Comparison of ENCODE assay signal across 1 cellular context in genomic region chr1:43171876-43172531, GRCh38.
TF ChIP-seq lines count a peak whose summit lies in the region.

Gene CFAP57 (plus strand): TSS chr1:43172330. CDS start chr1:43172754, 424 bp downstream.
Gene EBNA1BP2 (minus strand): TSS chr1:43172290. CDS start chr1:43172118, 172 bp downstream.

TF ChIP-seq in K562, 482 proteins besides CTCF, POLR2A, EP300 and RAD21 (continued from another document and continues in another):
- TF ChIP-seq CTCFL (IDR thresholded peaks at IDR 0.05; ENCODE audit: borderline replicate concordance, insufficient read depth, low read depth, low read length, poor library complexity, severe bottlenecking), result no peak
- TF ChIP-seq ZFP36 (IDR thresholded peaks at IDR 0.05; ENCODE audit: low read depth, low read length, partially characterized antibody), result no peak
- peak; percentile 88 for TF ChIP-seq E2F8 (IDR thresholded peaks at IDR 0.05; ENCODE audit: low read depth, partially characterized antibody)
- TF ChIP-seq GTF2F1 (IDR thresholded peaks at IDR 0.05; ENCODE audit: low read depth, low read length), result no peak; the same call in 1 of the 2 replicates
- TF ChIP-seq RERE (CRISPR knock-in tag; IDR thresholded peaks at IDR 0.05; ENCODE audit: borderline replicate concordance), result no peak
- peak; percentile 85 for TF ChIP-seq DIDO1 (tag; IDR thresholded peaks at IDR 0.05; ENCODE audit: low read depth)
- TF ChIP-seq ZNF449 (CRISPR knock-in tag; IDR thresholded peaks at IDR 0.05), result no peak
- 0 out of 2 replicates have a peak, but pooled peaks have one; percentile 5 for TF ChIP-seq ZNF263 (CRISPR knock-in tag; IDR thresholded peaks at IDR 0.05; ENCODE audit: borderline replicate concordance)
- no peak for TF ChIP-seq KLF13 (tag; IDR thresholded peaks at IDR 0.05; ENCODE audit: borderline replicate concordance, low read depth)
- no peak for TF ChIP-seq MCM5 (IDR thresholded peaks at IDR 0.05; ENCODE audit: low read depth)
- peak; percentile 58 for TF ChIP-seq L3MBTL2 (IDR thresholded peaks at IDR 0.05)
- no peak for TF ChIP-seq DMBX1 (CRISPR knock-in tag; IDR thresholded peaks at IDR 0.05; ENCODE audit: borderline replicate concordance)
- TF ChIP-seq ZNF143 (CRISPR knock-in tag; IDR thresholded peaks at IDR 0.05), result no peak
- TF ChIP-seq MNT (conservative IDR thresholded peaks at IDR 0.05), result peak; percentile 99 to 100
- TF ChIP-seq RUNX1 (IDR thresholded peaks at IDR 0.05; ENCODE audit: low read depth), result no peak
- TF ChIP-seq ETV6 (IDR thresholded peaks at IDR 0.05; ENCODE audit: borderline replicate concordance in 1 of 2, low read depth in 2 of 2, low read length in 1 of 2), result peak; percentile 57 to 68; a peak in 2 of 4 replicates
- no peak for TF ChIP-seq ETV6 (CRISPR knock-in tag; IDR thresholded peaks at IDR 0.05; ENCODE audit: borderline replicate concordance)
- peak; percentile 60; the same call in 1 of the 2 replicates for TF ChIP-seq KLF1 (tag; IDR thresholded peaks at IDR 0.05)
- no peak for TF ChIP-seq FOSL1 (tag; conservative IDR thresholded peaks at IDR 0.05)
- TF ChIP-seq MAX (CRISPR knock-in tag; IDR thresholded peaks at IDR 0.05), result peak; percentile 92
- no peak for TF ChIP-seq ARID3B (CRISPR knock-in tag; IDR thresholded peaks at IDR 0.05; ENCODE audit: borderline replicate concordance)
- TF ChIP-seq GATA2 (CRISPR knock-in tag; IDR thresholded peaks at IDR 0.05), result no peak
- peak; percentile 83 for TF ChIP-seq RBM22 (IDR thresholded peaks at IDR 0.05; ENCODE audit: low read depth, low read length, poor library complexity, severe bottlenecking)
- peak in 1 of 2 experiments; percentile 84; a peak in 2 of 4 replicates for TF ChIP-seq TRIM24 (IDR thresholded peaks at IDR 0.05)
- TF ChIP-seq NR2F6 (CRISPR knock-in tag; IDR thresholded peaks at IDR 0.05), result no peak
- no peak for TF ChIP-seq NFRKB (IDR thresholded peaks at IDR 0.05; ENCODE audit: low read depth)
- peak; percentile 19; the same call in 1 of the 2 replicates for TF ChIP-seq ZNF589 (CRISPR knock-in tag; IDR thresholded peaks at IDR 0.05; ENCODE audit: low read depth)
- TF ChIP-seq U2AF2 (optimal IDR thresholded peaks at IDR 0.05; ENCODE audit: low read depth, low read length), result no peak
- TF ChIP-seq ZSCAN32 (CRISPR knock-in tag; IDR thresholded peaks at IDR 0.05), result no peak
- TF ChIP-seq ZBTB49 (CRISPR knock-in tag; IDR thresholded peaks at IDR 0.05; ENCODE audit: borderline replicate concordance), result no peak
- no peak for TF ChIP-seq ZNF766 (CRISPR knock-in tag; conservative IDR thresholded peaks at IDR 0.05)
- TF ChIP-seq REST (CRISPR knock-in tag; IDR thresholded peaks at IDR 0.05; ENCODE audit: low read depth), result 0 out of 2 replicates have a peak, but pooled peaks have one; percentile 17
- TF ChIP-seq NFIX (CRISPR knock-in tag; IDR thresholded peaks at IDR 0.05; ENCODE audit: low read depth), result no peak
- no peak for TF ChIP-seq CCNT2 (IDR thresholded peaks at IDR 0.05; ENCODE audit: borderline replicate concordance, extremely low read depth, insufficient read length, low read depth, low read length)
- TF ChIP-seq TBL1XR1 (IDR thresholded peaks at IDR 0.05; ENCODE audit: low read length in 2 of 2), result no peak
- no peak for TF ChIP-seq TFAM (CRISPR knock-in tag; conservative IDR thresholded peaks at IDR 0.05)
- TF ChIP-seq MTA2 (IDR thresholded peaks at IDR 0.05; ENCODE audit: low read depth), result no peak
- 0 out of 2 replicates have a peak, but pooled peaks have one; percentile 73 for TF ChIP-seq ELF4 (CRISPR knock-in tag; IDR thresholded peaks at IDR 0.05)
